10 cellular contexts compared by ENCODE assay signal in genomic region chr1:40058453-40059291, GRCh38. TPM values are rescaled to one million over a fixed set of nuclear protein-coding genes. Genes with fewer than 3 reads are reported as not detected.
DNase-seq lines count a peak whose midpoint lies in the region; ATAC-seq and TF ChIP-seq lines count a peak whose summit lies in the region.
"Had no signal": no experiment of that assay in that cellular context is flagged by ENCODE, and none has a peak within 500 bp of the region (broad histone marks: within the 10 kb centered on the region; RNA-seq: fewer than 3 reads in every experiment).

No MANE protein-coding gene starts in this region.

- peak overlapping the region; percentile 8 for H3K4me3 Mint-ChIP-seq in activated naive CD4-positive, alpha-beta T cell treated with anti-CD3 and anti-CD28 coated beads for 36 hours
- peak overlapping the region; percentile 67 for H3K4me3 Mint-ChIP-seq in activated CD8-positive, alpha-beta T cell treated with anti-CD3 and anti-CD28 coated beads, Interleukin-2, amount 10 ng/mL, durations not matched to agents 7 days and 5 days

- CTCF ChIA-PET in activated naive CD4-positive, alpha-beta T cell treated with anti-CD3 and anti-CD28 coated beads for 36 hours (lab: Charles Lee): interaction anchor here (0.5 to 1.8 kb wide), 4 partner anchors 13 to 86 kb away, joined by 3 to 11 read pairs (median 4); no protein-coding TSS in a partner anchor
- CTCF ChIA-PET in activated CD8-positive, alpha-beta T cell treated with anti-CD3 and anti-CD28 coated beads, Interleukin-2, amount 10 ng/mL, durations not matched to agents 7 days and 5 days (lab: Charles Lee): interaction anchor here (1.2 to 2.9 kb wide), 6 partner anchors 9 to 280 kb away, joined by 3 to 9 read pairs (median 6); no protein-coding TSS in a partner anchor

- peak overlapping the region; percentile 83 for H3K27ac Mint-ChIP-seq in activated naive CD4-positive, alpha-beta T cell treated with anti-CD3 and anti-CD28 coated beads for 36 hours
- peak overlapping the region; percentile 90 for H3K27ac Mint-ChIP-seq in activated CD8-positive, alpha-beta T cell treated with anti-CD3 and anti-CD28 coated beads, Interleukin-2, amount 10 ng/mL, durations not matched to agents 7 days and 5 days

- H3K9me3 Mint-ChIP-seq in activated naive CD4-positive, alpha-beta T cell treated with anti-CD3 and anti-CD28 coated beads for 36 hours: no peaks in the 10 kb centered on the region
- H3K9me3 Mint-ChIP-seq in activated CD8-positive, alpha-beta T cell treated with anti-CD3 and anti-CD28 coated beads, Interleukin-2, amount 10 ng/mL, durations not matched to agents 7 days and 5 days (ENCODE audit: insufficient read depth): no peaks in the 10 kb centered on the region

- peaks cover 0 to 75% (median 43%) of the 10 kb centered on the region in 4 donors for H3K4me1 ChIP-seq in tibial nerve

- ATAC-seq in activated CD8-positive, alpha-beta T cell treated with anti-CD3 and anti-CD28 coated beads, Interleukin-2, amount 10 ng/mL, durations not matched to agents 7 days and 5 days: peak; percentile 3
- peak; percentile 67 for ATAC-seq in left colon
- ATAC-seq in GM19351 (IDR thresholded peaks at IDR 0.05; ENCODE audit: unreplicated experiment): no peak

- WGBS in tibial nerve, 2 donors: 73 to 82% methylated on average over 7 of the region's 7 CpGs

- TF ChIP-seq EP300 in tibial nerve (IDR thresholded peaks at IDR 0.05): no peak

- peaks cover 34% of the 10 kb centered on the region for H3K36me3 Mint-ChIP-seq in activated naive CD4-positive, alpha-beta T cell treated with anti-CD3 and anti-CD28 coated beads for 36 hours (ENCODE audit: low read depth)
- peaks cover 83% of the 10 kb centered on the region for H3K36me3 Mint-ChIP-seq in activated CD8-positive, alpha-beta T cell treated with anti-CD3 and anti-CD28 coated beads, Interleukin-2, amount 10 ng/mL, durations not matched to agents 7 days and 5 days (ENCODE audit: low read depth)

- H3K36me3 ChIP-seq in tibial nerve: peaks cover 0 to 46% (median 0%) of the 10 kb centered on the region in 3 donors

- TF ChIP-seq POLR2A in tibial nerve (IDR thresholded peaks at IDR 0.05): no peak

- H3K4me1 Mint-ChIP-seq in activated naive CD4-positive, alpha-beta T cell treated with anti-CD3 and anti-CD28 coated beads for 36 hours (ENCODE audit: low read depth): peaks cover 86% of the 10 kb centered on the region
- H3K4me1 Mint-ChIP-seq in activated CD8-positive, alpha-beta T cell treated with anti-CD3 and anti-CD28 coated beads, Interleukin-2, amount 10 ng/mL, durations not matched to agents 7 days and 5 days (ENCODE audit: low read depth): peaks cover 83% of the 10 kb centered on the region

- no peaks in the 10 kb centered on the region for H3K27me3 ChIP-seq in tibial nerve

- no peaks in the 10 kb centered on the region for H3K27me3 Mint-ChIP-seq in activated naive CD4-positive, alpha-beta T cell treated with anti-CD3 and anti-CD28 coated beads for 36 hours (ENCODE audit: low read depth)
- H3K27me3 Mint-ChIP-seq in activated CD8-positive, alpha-beta T cell treated with anti-CD3 and anti-CD28 coated beads, Interleukin-2, amount 10 ng/mL, durations not matched to agents 7 days and 5 days (ENCODE audit: low read depth): no peaks in the 10 kb centered on the region

- no peak for DNase-seq in activated naive CD4-positive, alpha-beta T cell treated with anti-CD3 and anti-CD28 coated beads for 36 hours
- no peak for DNase-seq in activated naive CD4-positive, alpha-beta T cell treated with anti-CD3 and anti-CD28 coated beads, Interleukin-2, amount 50 U/mL, for 16 hours
- no peak for DNase-seq in activated CD8-positive, alpha-beta T cell treated with anti-CD3 and anti-CD28 coated beads, Interleukin-2, amount 10 ng/mL, durations not matched to agents 7 days and 5 days
- DNase-seq in left colon: no peak
- DNase-seq in tibial nerve (ENCODE audit: low spot score in 2 of 2): no peak
- no peak for DNase-seq in H4 (ENCODE audit: low spot score)
- no peak for DNase-seq in GM03348 (ENCODE audit: low spot score)
- DNase-seq: NCI-H446 treated with DMSO at 0.1 percent for 48 hours, occipital lobe had no signal

- no peak overlapping the region for H3K4me3 ChIP-seq in tibial nerve

- no peaks in the 10 kb centered on the region for H3K9me3 ChIP-seq in tibial nerve

- POLR2A ChIA-PET in activated CD8-positive, alpha-beta T cell treated with anti-CD3 and anti-CD28 coated beads, Interleukin-2, amount 10 ng/mL, durations not matched to agents 7 days and 5 days (lab: Charles Lee): interaction anchor here (1.2 to 4.5 kb wide), 2 partner anchors 14 to 18 kb away, joined by 4 to 47 read pairs; partner anchors contain the start of gene CAP1

- no peak for TF ChIP-seq CTCF in tibial nerve (IDR thresholded peaks at IDR 0.05)

- intact Hi-C loops in activated naive CD4-positive, alpha-beta T cell treated with anti-CD3 and anti-CD28 coated beads for 36 hours (cut with micrococcal nuclease): loop anchor here (1.0 to 2.0 kb wide), 4 partner anchors 7 to 392 kb away; partner anchors contain the start of genes CAP1 and ZFP69B
- intact Hi-C loops in left colon (cut with DNase I, micrococcal nuclease): no loop called here

- H3K27ac ChIP-seq in tibial nerve: peak overlapping the region; percentile 37 to 67 (median 46)

RNA-seq across cellular contexts. Expression of gene CAP1, which starts 18.1 kb away (rescaled TPM):
- 100 to 1,000 TPM; 522 to 525 TPM for total RNA-seq in activated naive CD4-positive, alpha-beta T cell treated with anti-CD3 and anti-CD28 coated beads for 36 hours
- 100 to 1,000 TPM; 805 to 847 TPM for total RNA-seq in activated CD8-positive, alpha-beta T cell treated with anti-CD3 and anti-CD28 coated beads, Interleukin-2, amount 10 ng/mL, durations not matched to agents 7 days and 5 days
- total RNA-seq in left colon (100 to 1,000 TPM; 474 to 514 TPM), tibial nerve (100 to 1,000 TPM; 210 to 281 (median 227) TPM)
- 315 and 362 TPM in 2 replicates for total RNA-seq in H4 (2014; rRNA removed; shearing (Covaris generic))

RNA-seq across cellular contexts. Expression of gene PPT1, which starts 38.4 kb away (rescaled TPM):
- total RNA-seq in activated naive CD4-positive, alpha-beta T cell treated with anti-CD3 and anti-CD28 coated beads for 36 hours: 10 to 100 TPM; 81.3 to 89.7 TPM
- total RNA-seq in activated CD8-positive, alpha-beta T cell treated with anti-CD3 and anti-CD28 coated beads, Interleukin-2, amount 10 ng/mL, durations not matched to agents 7 days and 5 days: 10 to 100 TPM; 81.1 to 84.6 TPM
- total RNA-seq in left colon (10 to 100 TPM; 17.5 to 28.6 TPM), tibial nerve (10 to 100 TPM; 52.8 to 88.5 (median 58.7) TPM)
- total RNA-seq in H4 (2014; rRNA removed; shearing (Covaris generic)): 146 and 157 TPM in 2 replicates
